Comparison of ENCODE assay signal across 25 cellular contexts in genomic region chr7:880450-880849, GRCh38. TPM values are rescaled to one million over a fixed set of nuclear protein-coding genes. Genes with fewer than 3 reads are reported as not detected.
DNase-seq lines count a peak whose midpoint lies in the region; ATAC-seq, FAIRE-seq and TF ChIP-seq lines count a peak whose summit lies in the region.
"Had no signal": no experiment of that assay in that cellular context is flagged by ENCODE, and none has a peak within 500 bp of the region (broad histone marks: within the 10 kb centered on the region; RNA-seq: fewer than 3 reads in every experiment).

No MANE protein-coding gene starts in this region.

- in situ Hi-C loops in GM12878 (cut with MboI) (no loop called here), HepG2 (cut with HindIII; ENCODE audit: extremely low pct_ligation_motif_present, low pct_unique_long_range_greater_than_20kb) (no loop called here)

- no peak overlapping the region for H3K27ac Mint-ChIP-seq in activated T-cell treated with anti-CD3 and anti-CD28 coated beads, Interleukin-2, amount 50 U/mL, for 24 hours
- H3K27ac Mint-ChIP-seq: activated B cell treated with CpG ODN at 0.5 μM for 24 hours; immature natural killer cell; stimulated activated naive CD8-positive, alpha-beta T cell treated with anti-CD3 and anti-CD28 coated beads, Interleukin-15, Interleukin-2, amounts not matched to agents 100 ng/mL and 50 ng/mL, for 24 hours had no signal

- no peak for TF ChIP-seq CTCF in GM12878 (IDR thresholded peaks at IDR 0.05 in 2 of 3, conservative IDR thresholded peaks at IDR 0.05 in 1 of 3; ENCODE audit: control insufficient read depth in 2 of 3, extremely low read depth in 1 of 3, insufficient read depth in 1 of 3, low read depth in 3 of 3, low read length in 3 of 3)
- TF ChIP-seq CTCF in HepG2 (CRISPR knock-in tag; IDR thresholded peaks at IDR 0.05) = no peak
- TF ChIP-seq CTCF in GM10266 (IDR thresholded peaks at IDR 0.05; ENCODE audit: control insufficient read depth, insufficient read depth, low read depth, missing control alignments) = no peak

- H3K79me2 ChIP-seq in GM12878 (ENCODE audit: control insufficient read depth, insufficient read depth, low read length) (peaks cover 60% of the 10 kb centered on the region), HepG2 (ENCODE audit: insufficient read depth, low read length) (peaks cover 75% of the 10 kb centered on the region)

- peaks cover 3% of the 10 kb centered on the region; the same call in 1 of the 2 replicates for H4K20me1 ChIP-seq in GM12878 (ENCODE audit: control insufficient read depth, insufficient read depth)
- H4K20me1 ChIP-seq in HepG2 (ENCODE audit: insufficient read depth, low read length) = peaks cover 45% of the 10 kb centered on the region; the same call in 1 of the 2 replicates

- SMC1A ChIA-PET in GM12878 (lab: Charles Lee; ENCODE audit: uncharacterized antibody, unreplicated experiment) = no interaction called here

- H2AFZ ChIP-seq in GM12878 (ENCODE audit: control insufficient read depth, low read depth, low read length) = no peak overlapping the region
- H2AFZ ChIP-seq in HepG2 (ENCODE audit: low read length) = no peak overlapping the region

- H3K4me1 ChIP-seq in GM12878 (ENCODE audit: control insufficient read depth, insufficient read depth, low read length) (no peaks in the 10 kb centered on the region), HepG2 (ENCODE audit: insufficient read depth, low read length) (peaks cover 42% of the 10 kb centered on the region), skeletal muscle tissue (ENCODE audit: control insufficient read depth in 3 of 3, insufficient read depth in 3 of 3, low read length in 3 of 3) (peaks cover 47 to 75% (median 67%) of the 10 kb centered on the region in 3 donors)

- CTCF ChIA-PET in GM12878 (lab: Yijun Ruan, JAX) = no interaction called here
- CTCF ChIA-PET in HepG2 (lab: Yijun Ruan, JAX; ENCODE audit: low intra/inter-chr PET ratio, low total read pairs) = no interaction called here

- H3K4me1 Mint-ChIP-seq in activated T-cell treated with anti-CD3 and anti-CD28 coated beads, Interleukin-2, amount 50 U/mL, for 24 hours (ENCODE audit: low read depth) = peaks cover 45% of the 10 kb centered on the region

- no peak overlapping the region for H3K4me2 ChIP-seq in GM12878 (ENCODE audit: control insufficient read depth, insufficient read depth)
- no peak overlapping the region; the same call in 1 of the 2 replicates for H3K4me2 ChIP-seq in HepG2 (ENCODE audit: low read depth, low read length)

- peaks cover 33% of the 10 kb centered on the region for H3K36me3 Mint-ChIP-seq in activated T-cell treated with anti-CD3 and anti-CD28 coated beads, Interleukin-2, amount 50 U/mL, for 24 hours (ENCODE audit: low read depth)

- ATAC-seq in GM12878 (no peak), HepG2 (no peak)
- ATAC-seq: heart left ventricle, left lung had no signal

- TF ChIP-seq RAD21 in GM12878 (IDR thresholded peaks at IDR 0.05; ENCODE audit: insufficient read depth, low read depth, low read length) (no peak), HepG2 (CRISPR knock-in tag; IDR thresholded peaks at IDR 0.05) (no peak)

- FAIRE-seq in GM12878 (lab: Jason Lieb, UNC) (no peak), HepG2 (lab: Jason Lieb, UNC) (no peak)
- FAIRE-seq: bronchial epithelial cell, endometrium had no signal

- intact Hi-C loops in GM12878 (cut with micrococcal nuclease; ENCODE audit: unreplicated experiment) (no loop called here), HepG2 (cut with micrococcal nuclease; ENCODE audit: unreplicated experiment) (no loop called here)

- H3K27me3 ChIP-seq in GM12878 (replicated peaks in 1 of 2; ENCODE audit: control insufficient read depth in 2 of 2, insufficient read depth in 2 of 2, low read length in 1 of 2) (no peaks in the 10 kb centered on the region), HepG2 (ENCODE audit: control insufficient read depth in 1 of 2, insufficient read depth in 2 of 2, low read length in 2 of 2) (no peaks in the 10 kb centered on the region), skeletal muscle tissue (ENCODE audit: control insufficient read depth in 3 of 3, insufficient read depth in 3 of 3, low read length in 3 of 3) (no peaks in the 10 kb centered on the region)
- H3K27me3 ChIP-seq: heart left ventricle, left lung, thyroid gland had no signal

- H3K9me3 Mint-ChIP-seq in activated T-cell treated with anti-CD3 and anti-CD28 coated beads, Interleukin-2, amount 50 U/mL, for 24 hours = no peaks in the 10 kb centered on the region
- H3K9me3 Mint-ChIP-seq: activated B cell treated with CpG ODN at 0.5 μM for 24 hours; immature natural killer cell; stimulated activated naive CD8-positive, alpha-beta T cell treated with anti-CD3 and anti-CD28 coated beads, Interleukin-15, Interleukin-2, amounts not matched to agents 100 ng/mL and 50 ng/mL, for 24 hours had no signal

- H3K27me3 Mint-ChIP-seq in activated T-cell treated with anti-CD3 and anti-CD28 coated beads, Interleukin-2, amount 50 U/mL, for 24 hours = no peaks in the 10 kb centered on the region
- H3K27me3 Mint-ChIP-seq: activated B cell treated with CpG ODN at 0.5 μM for 24 hours; stimulated activated naive CD8-positive, alpha-beta T cell treated with anti-CD3 and anti-CD28 coated beads, Interleukin-15, Interleukin-2, amounts not matched to agents 100 ng/mL and 50 ng/mL, for 24 hours had no signal

- H3K9ac ChIP-seq in GM12878 (ENCODE audit: control insufficient read depth, insufficient read depth, low read length) (no peak overlapping the region), HepG2 (ENCODE audit: insufficient read depth, low read depth, low read length) (no peak overlapping the region), skeletal muscle tissue (ENCODE audit: low read depth in 1 of 3, low read length in 3 of 3) (peak overlapping the region; percentile 67 to 77 (median 76))

- TF ChIP-seq POLR2A in GM12878 (IDR thresholded peaks at IDR 0.05; ENCODE audit: low read depth, low read length) (no peak), HepG2 (IDR thresholded peaks at IDR 0.05; ENCODE audit: insufficient read depth in 1 of 2, low read depth in 2 of 2, low read length in 2 of 2) (no peak)

- peak; percentile 6 for DNase-seq in NCI-H1694 (lab: John Stamatoyannopoulos, UW)
- no peak for DNase-seq in NCI-H1694 treated with DMSO at 0.1 percent for 48 hours (lab: John Stamatoyannopoulos, UW)
- no peak for DNase-seq in GM12878 (ENCODE audit: low read depth, low spot score)
- DNase-seq in HepG2 (ENCODE audit: low spot score) = no peak
- no peak for DNase-seq in activated T-cell treated with anti-CD3 and anti-CD28 coated beads, Interleukin-2, amount 50 U/mL, for 24 hours
- DNase-seq in NCI-H1092 treated with DMSO at 0.1 percent for 48 hours (lab: John Stamatoyannopoulos, UW) = no peak
- DNase-seq in GM10266 (ENCODE audit: extremely low spot score) = no peak
- DNase-seq: activated B cell treated with CpG ODN at 0.5 μM for 24 hours; activated CD4-positive, alpha-beta T cell treated with anti-CD3 and anti-CD28 coated beads, Interleukin-2, amount 50 U/mL, for 48 hours; activated gamma-delta T cell; Caco-2; cortex of kidney; GOT3; immature natural killer cell; NCI-H1092; NCI-H524; NK-92 treated with Interleukin-12 subunit alpha and Interleukin-12 subunit beta, amount 100 ng/mL, for 24 hours; thyroid gland had no signal

- POLR2A ChIA-PET in GM12878 (lab: Charles Lee) = no interaction called here
- POLR2A ChIA-PET in HepG2 (lab: Yijun Ruan, JAX) = no interaction called here

- H3K9me3 ChIP-seq in GM12878 (replicated peaks; ENCODE audit: control insufficient read depth, insufficient read depth, low read length) (no peaks in the 10 kb centered on the region; the same call in 2 of the 3 replicates), HepG2 (ENCODE audit: low read length) (no peaks in the 10 kb centered on the region), skeletal muscle tissue (ENCODE audit: control insufficient read depth in 3 of 3, low read length in 3 of 3) (no peaks in the 10 kb centered on the region)
- H3K9me3 ChIP-seq: Caco-2, heart left ventricle, left lung, prostate gland, thyroid gland had no signal

- H3K36me3 ChIP-seq in GM12878 (ENCODE audit: control insufficient read depth in 2 of 2, insufficient read depth in 2 of 2, low read length in 1 of 2) (no peaks in the 10 kb centered on the region; a peak in 3 of 4 replicates), HepG2 (replicated peaks in 1 of 2; ENCODE audit: control insufficient read depth in 1 of 2, insufficient read depth in 2 of 2, low read length in 2 of 2) (peaks cover 5 to 11% of the 10 kb centered on the region in 2 experiments; a peak in 3 of 5 replicates), skeletal muscle tissue (ENCODE audit: control insufficient read depth in 3 of 3, insufficient read depth in 3 of 3, low read length in 3 of 3) (peaks cover 0 to 4% (median 2%) of the 10 kb centered on the region in 3 donors)
- H3K36me3 ChIP-seq: prostate gland, thyroid gland had no signal

- BruUV-seq in GM12878 (replicated peaks; lab: Mats Ljungman, UMichigan) (TSS peak; percentile 59), HepG2 (replicated peaks; lab: Mats Ljungman, UMichigan) (TSS peak; percentile 44)

- H3K4me3 ChIP-seq in GM12878 (no peak overlapping the region), HepG2 (replicated peaks in 1 of 3; ENCODE audit: insufficient read depth in 1 of 3, low read depth in 2 of 3, low read length in 3 of 3) (no peak overlapping the region), skeletal muscle tissue (ENCODE audit: low read length in 3 of 3) (peak overlapping the region; percentile 38 to 60 (median 57))
- H3K4me3 ChIP-seq: heart left ventricle, left lung, prostate gland, thyroid gland had no signal

- no peak overlapping the region for H3K4me3 Mint-ChIP-seq in activated T-cell treated with anti-CD3 and anti-CD28 coated beads, Interleukin-2, amount 50 U/mL, for 24 hours
- H3K4me3 Mint-ChIP-seq: activated B cell treated with CpG ODN at 0.5 μM for 24 hours; immature natural killer cell; stimulated activated naive CD8-positive, alpha-beta T cell treated with anti-CD3 and anti-CD28 coated beads, Interleukin-15, Interleukin-2, amounts not matched to agents 100 ng/mL and 50 ng/mL, for 24 hours had no signal

- TF ChIP-seq EP300 in GM12878 (IDR thresholded peaks at IDR 0.05; ENCODE audit: borderline replicate concordance in 1 of 2, control insufficient read depth in 1 of 2, low read depth in 2 of 2, low read length in 2 of 2) (no peak), HepG2 (IDR thresholded peaks at IDR 0.05; ENCODE audit: low read depth in 2 of 2, low read length in 2 of 2) (no peak), HepG2 (CRISPR knock-in tag; IDR thresholded peaks at IDR 0.05; ENCODE audit: borderline replicate concordance) (no peak)

- H3K27ac ChIP-seq in GM12878 (ENCODE audit: control insufficient read depth, insufficient read depth) (no peak overlapping the region), HepG2 (ENCODE audit: extremely low read length, insufficient read depth, low read length) (no peak overlapping the region), skeletal muscle tissue (ENCODE audit: low read depth, low read length) (peak overlapping the region; percentile 95)
- H3K27ac ChIP-seq: left lung, prostate gland, thyroid gland had no signal

- RAD21 ChIA-PET in GM12878 (lab: Charles Lee; ENCODE audit: unreplicated experiment) = no interaction called here

- 94% methylated on average over 15 of the region's 15 CpGs for WGBS in GM12878 (ENCODE audit: insufficient coverage, insufficient replicate concordance, low lambda C conversion rate, missing lambda C conversion rate)
- WGBS in HepG2 (ENCODE audit: low lambda C conversion rate) = 88% methylated on average over 15 of the region's 15 CpGs

RNA-seq across cellular contexts. Expression of gene GET4, which starts 4.1 kb away (rescaled TPM):
- total RNA-seq in GM12878 (2013; cell fraction: nucleolus; rRNA removed) = 17.2 and 17.8 TPM in 2 replicates
- 42.9 and 53.6 TPM in 2 replicates for total RNA-seq in GM12878 (2014; rRNA removed)
- 12.0 and 16.1 TPM in 2 replicates for total RNA-seq in GM12878 (2014; rRNA removed; fragmentation: Illumina TruSeq; extraction: Trizol)
- 40.7 and 42.1 TPM in 2 replicates for total RNA-seq in GM12878 (2021)
- 18.4 TPM for polyA plus RNA-seq in GM12878 (2011; ENCODE audit: low read depth)
- polyA plus RNA-seq in GM12878 (2011; rRNA removed) = 17.6 and 25.9 TPM in 2 replicates
- polyA plus RNA-seq in GM12878 (2011; cell fraction: cytosol; rRNA removed) = 37.7 and 58.5 TPM in 2 replicates
- 78.1 and 98.0 TPM in 2 replicates for polyA plus RNA-seq in GM12878 (2011; cell fraction: nucleus; rRNA removed)
- polyA plus RNA-seq in GM12878 (2012) = 31.9 and 33.0 TPM in 2 replicates
- polyA plus RNA-seq in GM12878 (2014; fragmentation: Illumina TruSeq; extraction: Trizol) = 4.4 and 14.0 TPM in 2 replicates
- 1 to 10 TPM in 1 of 2 experiments, under 1 TPM in 1; 0.66 to 2.3 TPM for polyA plus RNA-seq in GM12878 (2014; fragmentation: Nextera tagmentation; extraction: Ambion mirVana)
- 69.0 and 76.0 TPM in 2 replicates for polyA plus RNA-seq in GM12878 (2014; rRNA removed)
- polyA plus RNA-seq in GM12878 (2016; fragmentation: Nextera tagmentation; extraction: Ambion mirVana) = 10 to 100 TPM; 68.9 to 73.8 TPM
- 4.9 and 14.2 TPM in 2 replicates for polyA minus RNA-seq in GM12878 (2011; rRNA and poly(A)+ RNA removed)
- 4.7 and 9.1 TPM in 2 replicates for polyA minus RNA-seq in GM12878 (2011; cell fraction: cytosol; rRNA and poly(A)+ RNA removed)
- polyA minus RNA-seq in GM12878 (2011; cell fraction: nucleus; rRNA and poly(A)+ RNA removed) = 9.3 and 12.3 TPM in 2 replicates
- 28.2 and 31.6 TPM in 2 replicates for total RNA-seq in HepG2 (2016; rRNA removed; fragmentation: Illumina TruSeq; extraction: Trizol)
- total RNA-seq in HepG2 (2016; cell fraction: cytosol; rRNA removed; fragmentation: Illumina TruSeq; extraction: Trizol; ENCODE audit: low read depth) = 7.8 and 8.0 TPM in 2 replicates
- 27.8 and 31.5 TPM in 2 replicates for total RNA-seq in HepG2 (2016; cell fraction: insoluble cytoplasmic fraction; rRNA removed; fragmentation: Illumina TruSeq; extraction: Trizol)
- total RNA-seq in HepG2 (2016; cell fraction: membrane; rRNA removed; fragmentation: Illumina TruSeq; extraction: Trizol) = 18.9 and 22.1 TPM in 2 replicates
- 26.6 and 28.2 TPM in 2 replicates for total RNA-seq in HepG2 (2016; cell fraction: nucleus; rRNA removed; fragmentation: Illumina TruSeq; extraction: Trizol)
- polyA plus RNA-seq in HepG2 (2011; rRNA removed) = 35.2 and 44.4 TPM in 2 replicates
- polyA plus RNA-seq in HepG2 (2011; cell fraction: cytosol; rRNA removed) = 32.6 and 49.3 TPM in 2 replicates
- 186 and 201 TPM in 2 replicates for polyA plus RNA-seq in HepG2 (2011; cell fraction: nucleus; rRNA removed)
- 33.0 and 39.4 TPM in 2 replicates for polyA plus RNA-seq in HepG2 (2012)
- polyA plus RNA-seq in HepG2 (2016; cell fraction: cytosol; fragmentation: Illumina TruSeq; extraction: Trizol; ENCODE audit: low read depth) = 13.8 and 16.4 TPM in 2 replicates
- polyA plus RNA-seq in HepG2 (2016; cell fraction: insoluble cytoplasmic fraction; fragmentation: Illumina TruSeq; extraction: Trizol; ENCODE audit: low read depth) = 49.1 and 51.2 TPM in 2 replicates
- 21.9 and 26.3 TPM in 2 replicates for polyA plus RNA-seq in HepG2 (2016; cell fraction: membrane; fragmentation: Illumina TruSeq; extraction: Trizol; ENCODE audit: low read depth)
- polyA plus RNA-seq in HepG2 (2016; cell fraction: nucleus; fragmentation: Illumina TruSeq; extraction: Trizol; ENCODE audit: insufficient read depth, low read depth) = 111 and 112 TPM in 2 replicates
- polyA minus RNA-seq in HepG2 (2011; rRNA and poly(A)+ RNA removed; ENCODE audit: low replicate concordance) = 16.3 and 17.4 TPM in 2 replicates
- 9.7 and 12.6 TPM in 2 replicates for polyA minus RNA-seq in HepG2 (2011; cell fraction: cytosol; rRNA and poly(A)+ RNA removed)
- 19.2 and 26.4 TPM in 2 replicates for polyA minus RNA-seq in HepG2 (2011; cell fraction: nucleus; rRNA and poly(A)+ RNA removed)
- total RNA-seq in skeletal muscle tissue = 25.1 TPM

RNA-seq across cellular contexts. Expression of gene SUN1, which starts 48.2 kb away (rescaled TPM):
- 717 and 806 TPM in 2 replicates for total RNA-seq in GM12878 (2013; cell fraction: nucleolus; rRNA removed)
- 65.2 and 70.7 TPM in 2 replicates for total RNA-seq in GM12878 (2014; rRNA removed)
- 33.0 and 33.5 TPM in 2 replicates for total RNA-seq in GM12878 (2014; rRNA removed; fragmentation: Illumina TruSeq; extraction: Trizol)
- total RNA-seq in GM12878 (2021) = 69.3 and 75.8 TPM in 2 replicates
- polyA plus RNA-seq in GM12878 (2011; ENCODE audit: low read depth) = 38.0 TPM
- 71.4 and 107 TPM in 2 replicates for polyA plus RNA-seq in GM12878 (2011; rRNA removed)
- 116 and 211 TPM in 2 replicates for polyA plus RNA-seq in GM12878 (2011; cell fraction: cytosol; rRNA removed)
- 517 and 533 TPM in 2 replicates for polyA plus RNA-seq in GM12878 (2011; cell fraction: nucleus; rRNA removed)
- 77.9 and 87.3 TPM in 2 replicates for polyA plus RNA-seq in GM12878 (2012)
- 35.2 and 43.4 TPM in 2 replicates for polyA plus RNA-seq in GM12878 (2014; fragmentation: Illumina TruSeq; extraction: Trizol)
- polyA plus RNA-seq in GM12878 (2014; fragmentation: Nextera tagmentation; extraction: Ambion mirVana) = 10 to 100 TPM; 27.8 to 28.1 TPM
- polyA plus RNA-seq in GM12878 (2014; rRNA removed) = 89.9 and 106 TPM in 2 replicates
- polyA plus RNA-seq in GM12878 (2016; fragmentation: Nextera tagmentation; extraction: Ambion mirVana) = 10 to 100 TPM; 64.7 to 66.8 TPM
- 73.1 and 122 TPM in 2 replicates for polyA minus RNA-seq in GM12878 (2011; rRNA and poly(A)+ RNA removed)
- 18.4 and 29.0 TPM in 2 replicates for polyA minus RNA-seq in GM12878 (2011; cell fraction: cytosol; rRNA and poly(A)+ RNA removed)
- 180 and 264 TPM in 2 replicates for polyA minus RNA-seq in GM12878 (2011; cell fraction: nucleus; rRNA and poly(A)+ RNA removed)
- 23.2 and 47.0 TPM in 2 replicates for total RNA-seq in HepG2 (2016; rRNA removed; fragmentation: Illumina TruSeq; extraction: Trizol)
- total RNA-seq in HepG2 (2016; cell fraction: cytosol; rRNA removed; fragmentation: Illumina TruSeq; extraction: Trizol; ENCODE audit: low read depth) = 20.5 and 20.8 TPM in 2 replicates
- 23.7 and 48.5 TPM in 2 replicates for total RNA-seq in HepG2 (2016; cell fraction: insoluble cytoplasmic fraction; rRNA removed; fragmentation: Illumina TruSeq; extraction: Trizol)
- 17.9 and 19.0 TPM in 2 replicates for total RNA-seq in HepG2 (2016; cell fraction: membrane; rRNA removed; fragmentation: Illumina TruSeq; extraction: Trizol)
- 73.3 and 80.7 TPM in 2 replicates for total RNA-seq in HepG2 (2016; cell fraction: nucleus; rRNA removed; fragmentation: Illumina TruSeq; extraction: Trizol)
- 126 and 140 TPM in 2 replicates for polyA plus RNA-seq in HepG2 (2011; rRNA removed)
- polyA plus RNA-seq in HepG2 (2011; cell fraction: cytosol; rRNA removed) = 172 and 209 TPM in 2 replicates
- polyA plus RNA-seq in HepG2 (2011; cell fraction: nucleus; rRNA removed) = 652 and 741 TPM in 2 replicates
- polyA plus RNA-seq in HepG2 (2012) = 71.5 and 75.9 TPM in 2 replicates
- polyA plus RNA-seq in HepG2 (2016; cell fraction: cytosol; fragmentation: Illumina TruSeq; extraction: Trizol; ENCODE audit: low read depth) = 8.3 and 11.8 TPM in 2 replicates
- polyA plus RNA-seq in HepG2 (2016; cell fraction: insoluble cytoplasmic fraction; fragmentation: Illumina TruSeq; extraction: Trizol; ENCODE audit: low read depth) = 18.4 and 20.2 TPM in 2 replicates
- polyA plus RNA-seq in HepG2 (2016; cell fraction: membrane; fragmentation: Illumina TruSeq; extraction: Trizol; ENCODE audit: low read depth) = 7.5 and 9.3 TPM in 2 replicates
- polyA plus RNA-seq in HepG2 (2016; cell fraction: nucleus; fragmentation: Illumina TruSeq; extraction: Trizol; ENCODE audit: insufficient read depth, low read depth) = 160 and 177 TPM in 2 replicates
- 212 and 267 TPM in 2 replicates for polyA minus RNA-seq in HepG2 (2011; rRNA and poly(A)+ RNA removed; ENCODE audit: low replicate concordance)
- polyA minus RNA-seq in HepG2 (2011; cell fraction: cytosol; rRNA and poly(A)+ RNA removed) = 55.5 and 58.0 TPM in 2 replicates
- polyA minus RNA-seq in HepG2 (2011; cell fraction: nucleus; rRNA and poly(A)+ RNA removed) = 208 and 210 TPM in 2 replicates
- total RNA-seq in skeletal muscle tissue = 180 TPM

Comparison
In these comparisons a context has a peak if more than half of its experiments do, and no peak if none do; other contexts are left out.
1. H3K4me3 ChIP-seq: peak in skeletal muscle tissue (3 of 3); none in GM12878 (single experiment) and HepG2 (0 of 3).
2. H3K9ac ChIP-seq: peak in skeletal muscle tissue (3 of 3); none in GM12878 (single experiment) and HepG2 (single experiment).